Comparison of ENCODE assay signal across 1 cellular context in genomic region chr3:101732240-101732641, GRCh38.
TF ChIP-seq lines count a peak whose summit lies in the region.

No MANE protein-coding gene starts in this region.

TF ChIP-seq in HepG2, 621 proteins besides CTCF, POLR2A, EP300 and RAD21:
- no peak for TF ChIP-seq MAFG (CRISPR knock-in tag; IDR thresholded peaks at IDR 0.05)
